In genomic region chr18:5296706-5297320, GRCh38 we compare ENCODE assay signal across 8 cellular contexts. TPM values are rescaled to one million over a fixed set of nuclear protein-coding genes. Genes with fewer than 3 reads are reported as not detected.
DNase-seq lines count a peak whose midpoint lies in the region; ATAC-seq and TF ChIP-seq lines count a peak whose summit lies in the region.

No MANE protein-coding gene starts in this region.

- H3K4me1 Mint-ChIP-seq in activated CD4-positive, alpha-beta T cell treated with anti-CD3 and anti-CD28 coated beads, Interleukin-2, amount 10 ng/mL, durations not matched to agents 7 days and 5 days = peaks cover 33% of the 10 kb centered on the region

- POLR2A ChIA-PET in AG04449 (lab: Yijun Ruan, JAX) = interaction anchor here (3.6 kb wide), 1 partner anchor 59 kb away, joined by 31 read pairs; no protein-coding TSS in a partner anchor
- POLR2A ChIA-PET in activated CD4-positive, alpha-beta T cell treated with anti-CD3 and anti-CD28 coated beads, Interleukin-2, amount 10 ng/mL, durations not matched to agents 7 days and 5 days (lab: Charles Lee) = interaction anchor here (1.1 kb wide), 1 partner anchor 59 kb away, joined by 3 read pairs; no protein-coding TSS in a partner anchor

- H3K9ac ChIP-seq in liver (ENCODE audit: low read depth in 1 of 2, low read length in 2 of 2) = peak overlapping the region; percentile 64

- H3K9me3 ChIP-seq in liver (ENCODE audit: control insufficient read depth in 4 of 4, low read length in 3 of 4) = no peaks in the 10 kb centered on the region

- peaks cover 2 to 15% (median 7%) of the 10 kb centered on the region in 4 donors for H3K4me1 ChIP-seq in liver (ENCODE audit: control insufficient read depth in 4 of 4, insufficient read depth in 4 of 4, low read length in 3 of 4)

- TF ChIP-seq CTCF in AG04449 (IDR thresholded peaks at IDR 0.05; ENCODE audit: insufficient read depth, low read length, missing control alignments) = no peak
- peak in 3 of 56 donors; percentile 2 to 20 (median 4) for TF ChIP-seq CTCF in dorsolateral prefrontal cortex (IDR thresholded peaks at IDR 0.05 in 54 of 56, conservative IDR thresholded peaks at IDR 0.05 in 2 of 56; ENCODE audit: low read depth in 1 of 56, partially characterized antibody in 56 of 56)
- no peak for TF ChIP-seq CTCF in liver (IDR thresholded peaks at IDR 0.05; ENCODE audit: low read depth, low read length, missing input control)

- peak overlapping the region; percentile 87 for H3K4me3 ChIP-seq in AG04449 (ENCODE audit: low read depth, low read length)
- H3K4me3 ChIP-seq in dorsolateral prefrontal cortex = peak overlapping the region; percentile 42 to 94 (median 82)
- H3K4me3 ChIP-seq in liver (ENCODE audit: low read depth in 1 of 3, low read length in 3 of 3) = peak overlapping the region; percentile 73 to 89 (median 82)

- intact Hi-C loops in dorsolateral prefrontal cortex (cut with DNase I) = loop anchor here (1.0 to 10.0 kb wide), 4 partner anchors 59 to 332 kb away; no protein-coding TSS in a partner anchor

- H3K27me3 Mint-ChIP-seq in activated CD4-positive, alpha-beta T cell treated with anti-CD3 and anti-CD28 coated beads, Interleukin-2, amount 10 ng/mL, durations not matched to agents 7 days and 5 days = peaks cover 17% of the 10 kb centered on the region

- CTCF ChIA-PET in AG04449 (lab: Yijun Ruan, JAX) = interaction anchor here (0.8 to 1.8 kb wide), 2 partner anchors 53 to 59 kb away, joined by 3 to 10 read pairs; no protein-coding TSS in a partner anchor
- CTCF ChIA-PET in activated CD4-positive, alpha-beta T cell treated with anti-CD3 and anti-CD28 coated beads, Interleukin-2, amount 10 ng/mL, durations not matched to agents 7 days and 5 days (lab: Charles Lee) = interaction anchor here (1.1 to 4.7 kb wide), 2 partner anchors 17 to 60 kb away, joined by 4 to 19 read pairs; no protein-coding TSS in a partner anchor

- peak overlapping the region; percentile 97 for H3K27ac Mint-ChIP-seq in activated CD4-positive, alpha-beta T cell treated with anti-CD3 and anti-CD28 coated beads, Interleukin-2, amount 10 ng/mL, durations not matched to agents 7 days and 5 days

- peaks cover 0 to 4% (median under 1%) of the 10 kb centered on the region in 4 donors for H3K36me3 ChIP-seq in liver (ENCODE audit: control insufficient read depth in 4 of 4, insufficient read depth in 3 of 4, low read depth in 1 of 4, low read length in 3 of 4)

- peak overlapping the region; percentile 88 for H3K4me3 Mint-ChIP-seq in activated CD4-positive, alpha-beta T cell treated with anti-CD3 and anti-CD28 coated beads, Interleukin-2, amount 10 ng/mL, durations not matched to agents 7 days and 5 days

- TF ChIP-seq RAD21 in liver (IDR thresholded peaks at IDR 0.05) = peak in 1 of 2 donors; percentile 16

- DNase-seq in AG04449 (ENCODE audit: low read depth, low spot score) = peak; percentile 33
- peak; percentile 88 for DNase-seq in NCI-H345 (lab: John Stamatoyannopoulos, UW)
- DNase-seq in activated CD4-positive, alpha-beta T cell treated with anti-CD3 and anti-CD28 coated beads, Interleukin-2, amount 10 ng/mL, durations not matched to agents 7 days and 5 days = peak; percentile 64
- peak; percentile 57 to 88 (median 80) for DNase-seq in dorsolateral prefrontal cortex
- peak; percentile 51 to 63 for DNase-seq in stimulated activated CD4-positive, alpha-beta T cell treated with anti-CD3 and anti-CD28 coated beads, Interleukin-2, amount 100 ng/mL, for 48 hours

- H3K9me3 Mint-ChIP-seq in activated CD4-positive, alpha-beta T cell treated with anti-CD3 and anti-CD28 coated beads, Interleukin-2, amount 10 ng/mL, durations not matched to agents 7 days and 5 days = no peaks in the 10 kb centered on the region

- peaks cover 13% of the 10 kb centered on the region for H3K36me3 Mint-ChIP-seq in activated CD4-positive, alpha-beta T cell treated with anti-CD3 and anti-CD28 coated beads, Interleukin-2, amount 10 ng/mL, durations not matched to agents 7 days and 5 days (ENCODE audit: low read depth)

- peak; percentile 11 for ATAC-seq in GM18909 (IDR thresholded peaks at IDR 0.05; ENCODE audit: poor library complexity, unreplicated experiment)
- ATAC-seq in HG03342 (IDR thresholded peaks at IDR 0.05; ENCODE audit: unreplicated experiment) = peak; percentile 6

- H3K27me3 ChIP-seq in dorsolateral prefrontal cortex (no peaks in the 10 kb centered on the region), liver (ENCODE audit: control insufficient read depth in 4 of 4, insufficient read depth in 4 of 4, low read length in 3 of 4) (no peaks in the 10 kb centered on the region)

- WGBS in liver = 5% methylated on average over 36 of the region's 36 CpGs

- peak overlapping the region; percentile 92 to 100 (median 98) for H3K27ac ChIP-seq in dorsolateral prefrontal cortex
- peak overlapping the region; percentile 90 to 96 for H3K27ac ChIP-seq in liver (ENCODE audit: low read depth in 1 of 2, low read length in 2 of 2)

TF ChIP-seq in liver, 16 proteins besides CTCF, POLR2A, EP300 and RAD21:
- TF ChIP-seq YY1 (IDR thresholded peaks at IDR 0.05) = peak; percentile 87
- TF ChIP-seq MAX (IDR thresholded peaks at IDR 0.05) = no peak

RNA-seq across cellular contexts. Expression of gene ZBTB14, which starts 1.3 kb away (rescaled TPM):
- total RNA-seq in activated CD4-positive, alpha-beta T cell treated with anti-CD3 and anti-CD28 coated beads, Interleukin-2, amount 10 ng/mL, durations not matched to agents 7 days and 5 days = 10 to 100 TPM; 26.6 to 27.4 TPM
- total RNA-seq in dorsolateral prefrontal cortex (10 to 100 TPM in 119 of 120 experiments, 1 to 10 TPM in 1; 9.8 to 25.6 (median 15.4) TPM), liver (1 to 10 TPM; 5.6 to 6.9 TPM)
- polyA plus RNA-seq in liver = 1 to 10 TPM; 2.2 to 3.3 TPM

Comparison
In these comparisons a context has a peak if more than half of its experiments do, and no peak if none do; other contexts are left out.
1. Peak in every context shown above with its lines: DNase-seq, ATAC-seq, H3K4me3 ChIP-seq and H3K27ac ChIP-seq.
2. DNase-seq: peak in every context shown above with its lines; median percentile 88 in NCI-H345; 80 in dorsolateral prefrontal cortex; 64 in activated CD4-positive, alpha-beta T cell treated with anti-CD3 and anti-CD28 coated beads, Interleukin-2, amount 10 ng/mL, durations not matched to agents 7 days and 5 days; 57 in stimulated activated CD4-positive, alpha-beta T cell treated with anti-CD3 and anti-CD28 coated beads, Interleukin-2, amount 100 ng/mL, for 48 hours; 33 in AG04449.